8 cellular contexts compared by ENCODE assay signal in genomic region chr19:17576758-17577532, GRCh38. TPM values are rescaled to one million over a fixed set of nuclear protein-coding genes. Genes with fewer than 3 reads are reported as not detected.
DNase-seq lines count a peak whose midpoint lies in the region; ATAC-seq lines count a peak whose summit lies in the region.

No MANE protein-coding gene starts in this region.

- H3K4me3 Mint-ChIP-seq in memory B cell: no peak overlapping the region

- no peak overlapping the region for H3K4me3 ChIP-seq in Jurkat, Clone E6-1 (ENCODE audit: low read length)

- peak overlapping the region; percentile 67 for H3K27ac Mint-ChIP-seq in memory B cell

- peaks cover 9% of the 10 kb centered on the region for H3K4me1 Mint-ChIP-seq in memory B cell

- ATAC-seq in memory B cell (ENCODE audit: low read depth) (no peak), HG03520 (IDR thresholded peaks at IDR 0.05; ENCODE audit: unreplicated experiment) (no peak), GM21717 (IDR thresholded peaks at IDR 0.05; ENCODE audit: unreplicated experiment) (no peak)

- H3K9me3 Mint-ChIP-seq in memory B cell: no peaks in the 10 kb centered on the region

- peaks cover 41% of the 10 kb centered on the region for H3K36me3 Mint-ChIP-seq in memory B cell

- peak; percentile 43 for DNase-seq in Daoy (ENCODE audit: low read depth)
- peak; percentile 28 for DNase-seq in Jurkat, Clone E6-1 (ENCODE audit: low read depth, low spot score)
- DNase-seq in amniotic epithelial cell (ENCODE audit: low read depth): peak; percentile 74
- DNase-seq in memory B cell (ENCODE audit: low spot score in 2 of 2): no peak
- DNase-seq in mesenteric fat pad (ENCODE audit: low spot score): no peak
- no peak for DNase-seq in DMS79 (lab: John Stamatoyannopoulos, UW)

- no peaks in the 10 kb centered on the region for H3K27me3 Mint-ChIP-seq in memory B cell

RNA-seq across cellular contexts. Expression of gene COLGALT1, which starts 21.5 kb away (rescaled TPM):
- total RNA-seq in Daoy (2014; rRNA removed; shearing (Covaris generic)): 58.8 and 60.5 TPM in 2 replicates
- 35.3 TPM for polyA plus RNA-seq in Jurkat, Clone E6-1 (2012; ENCODE audit: insufficient read depth, insufficient read length)
- 117 TPM for total RNA-seq in mesenteric fat pad

Comparison
In these comparisons a context has a peak if more than half of its experiments do, and no peak if none do; other contexts are left out.
1. DNase-seq: peak in Daoy (single experiment), Jurkat, Clone E6-1 (single experiment) and amniotic epithelial cell (single experiment); none in memory B cell (0 of 2), mesenteric fat pad (single experiment) and DMS79 (single experiment).